In genomic region chr22:22287106-22287626, GRCh38 we compare ENCODE assay signal across 4 cellular contexts. TPM values are rescaled to one million over a fixed set of nuclear protein-coding genes. Genes with fewer than 3 reads are reported as not detected.
"Had no signal": no experiment of that assay in that cellular context is flagged by ENCODE, and none has a peak within 500 bp of the region (broad histone marks: within the 10 kb centered on the region; RNA-seq: fewer than 3 reads in every experiment).

No MANE protein-coding gene starts in this region.

RNA-seq across cellular contexts. Expression of gene VPREB1, which starts 42.6 kb away (rescaled TPM):
- total RNA-seq: LHCN-M2, M059J, MCF 10A, NCI-H460 had no signal
